In genomic region chr19:10115392-10116084, GRCh38 we compare ENCODE assay signal across 15 cellular contexts. TPM values are rescaled to one million over a fixed set of nuclear protein-coding genes. Genes with fewer than 3 reads are reported as not detected.
A peak's percentile ranks its signal among the peaks of the same experiment; 100 is the strongest.
DNase-seq lines count a peak whose midpoint lies in the region; ATAC-seq and TF ChIP-seq lines count a peak whose summit lies in the region.
"Had no signal": no experiment of that assay in that cellular context is flagged by ENCODE, and none has a peak within 500 bp of the region (broad histone marks: within the 10 kb centered on the region; RNA-seq: fewer than 3 reads in every experiment).

No MANE protein-coding gene starts in this region.

- H3K36me3 Mint-ChIP-seq in stimulated activated naive B cell treated with anti-CD40 and anti-IgM and Interleukin-4, amounts not matched to agents 10 μg/mL and 1 μg/mL and 100 μg/mL, for 72 hours: peaks cover 77 to 81% of the 10 kb centered on the region in 2 donors

- intact Hi-C loops in left cardiac atrium (cut with DNase I) (no loop called here), breast epithelium (cut with DNase I; ENCODE audit: low total_unique reads) (loop anchor here (10.0 kb wide), 1 partner anchor 119 kb away; the partner anchor contains the start of gene S1PR2), esophagus muscularis mucosa (cut with DNase I) (no loop called here)

- no peak for TF ChIP-seq CTCF in cardiac muscle cell (IDR thresholded peaks at IDR 0.05; ENCODE audit: low read depth, low read length)
- no peak for TF ChIP-seq CTCF in breast epithelium (IDR thresholded peaks at IDR 0.05)
- TF ChIP-seq CTCF in esophagus muscularis mucosa (IDR thresholded peaks at IDR 0.05): no peak

- DNase-seq in cardiac muscle cell (ENCODE audit: low read depth in 1 of 2, low spot score in 1 of 2) (no peak), left cardiac atrium (no peak), MG63 (peak; percentile 34), breast epithelium (ENCODE audit: low spot score in 2 of 2) (no peak), esophagus muscularis mucosa (ENCODE audit: extremely low spot score) (no peak), NCI-H1092 treated with DMSO at 0.1 percent for 48 hours (lab: John Stamatoyannopoulos, UW) (no peak), GF-D8 (lab: John Stamatoyannopoulos, UW) (no peak)
- DNase-seq in stimulated activated naive B cell treated with anti-CD40 and anti-IgM and Interleukin-4, amounts not matched to agents 10 μg/mL and 1 μg/mL and 100 μg/mL, for 72 hours: no peak
- DNase-seq: esophagus squamous epithelium; H7; NCI-H524 treated with DMSO at 0.1 percent for 48 hours; occipital lobe; SHP77; stimulated activated naive CD4-positive, alpha-beta T cell treated with Interleukin-2 at 50 U/mL for 16 hours had no signal

- no peak for TF ChIP-seq EP300 in esophagus muscularis mucosa (IDR thresholded peaks at IDR 0.05)

- peak overlapping the region; percentile 63 to 82 for H3K4me3 Mint-ChIP-seq in stimulated activated naive B cell treated with anti-CD40 and anti-IgM and Interleukin-4, amounts not matched to agents 10 μg/mL and 1 μg/mL and 100 μg/mL, for 72 hours

- H3K4me1 ChIP-seq in cardiac muscle cell (ENCODE audit: low read depth) (peaks cover 6% of the 10 kb centered on the region), breast epithelium (peaks cover 4 to 8% of the 10 kb centered on the region in 2 donors), esophagus muscularis mucosa (peaks cover 18 to 54% (median 34%) of the 10 kb centered on the region in 4 donors)

- peaks cover 54 to 86% of the 10 kb centered on the region in 2 donors for H3K4me1 Mint-ChIP-seq in stimulated activated naive B cell treated with anti-CD40 and anti-IgM and Interleukin-4, amounts not matched to agents 10 μg/mL and 1 μg/mL and 100 μg/mL, for 72 hours

- peaks cover 0 to 4% of the 10 kb centered on the region in 2 donors for H3K9me3 Mint-ChIP-seq in stimulated activated naive B cell treated with anti-CD40 and anti-IgM and Interleukin-4, amounts not matched to agents 10 μg/mL and 1 μg/mL and 100 μg/mL, for 72 hours
- H3K9me3 Mint-ChIP-seq: activated T-helper 2 cell treated with anti-CD3 and anti-CD28 coated beads, Interferon-gamma antibody, Interleukin-2, Interleukin-4, amounts not matched to agents 10 μg/mL and 5 μg/mL and 100 μg/mL, durations not matched to agents 14 hours and 24 hours and 36 hours had no signal

- H3K27me3 ChIP-seq in cardiac muscle cell: no peaks in the 10 kb centered on the region
- no peaks in the 10 kb centered on the region for H3K27me3 ChIP-seq in MG63
- H3K27me3 ChIP-seq in breast epithelium: no peaks in the 10 kb centered on the region
- no peaks in the 10 kb centered on the region for H3K27me3 ChIP-seq in esophagus muscularis mucosa
- H3K27me3 ChIP-seq: esophagus squamous epithelium had no signal

- H3K27me3 Mint-ChIP-seq in stimulated activated naive B cell treated with anti-CD40 and anti-IgM and Interleukin-4, amounts not matched to agents 10 μg/mL and 1 μg/mL and 100 μg/mL, for 72 hours: peaks cover 0 to 4% of the 10 kb centered on the region in 2 donors

- peak overlapping the region; percentile 96 for H3K27ac Mint-ChIP-seq in stimulated activated naive B cell treated with anti-CD40 and anti-IgM and Interleukin-4, amounts not matched to agents 10 μg/mL and 1 μg/mL and 100 μg/mL, for 72 hours
- H3K27ac Mint-ChIP-seq: activated T-helper 2 cell treated with anti-CD3 and anti-CD28 coated beads, Interferon-gamma antibody, Interleukin-2, Interleukin-4, amounts not matched to agents 10 μg/mL and 5 μg/mL and 100 μg/mL, durations not matched to agents 14 hours and 24 hours and 36 hours had no signal

- peaks cover 41% of the 10 kb centered on the region for H3K36me3 ChIP-seq in cardiac muscle cell
- peaks cover 75% of the 10 kb centered on the region for H3K36me3 ChIP-seq in MG63
- no peaks in the 10 kb centered on the region for H3K36me3 ChIP-seq in breast epithelium
- peaks cover 39 to 66% (median 64%) of the 10 kb centered on the region in 4 donors for H3K36me3 ChIP-seq in esophagus muscularis mucosa

- ATAC-seq in left cardiac atrium: no peak
- ATAC-seq in stimulated activated naive B cell treated with anti-CD40 and anti-IgM and Interleukin-4, amounts not matched to agents 10 μg/mL and 1 μg/mL and 100 μg/mL, for 72 hours (replicated peaks): no peak

- WGBS in esophagus muscularis mucosa: 86% methylated on average over 29 of the region's 45 CpGs

- H3K27ac ChIP-seq in cardiac muscle cell: peak overlapping the region; percentile 23
- H3K27ac ChIP-seq in breast epithelium: peak overlapping the region; percentile 35 to 66
- no peak overlapping the region for H3K27ac ChIP-seq in esophagus muscularis mucosa (replicated peaks in 1 of 4)
- H3K27ac ChIP-seq: esophagus squamous epithelium had no signal

- no peaks in the 10 kb centered on the region for H3K9me3 ChIP-seq in cardiac muscle cell (ENCODE audit: low read depth)
- no peaks in the 10 kb centered on the region for H3K9me3 ChIP-seq in MG63
- H3K9me3 ChIP-seq in breast epithelium: no peaks in the 10 kb centered on the region
- no peaks in the 10 kb centered on the region for H3K9me3 ChIP-seq in esophagus muscularis mucosa
- H3K9me3 ChIP-seq: esophagus squamous epithelium had no signal

- TF ChIP-seq POLR2A in breast epithelium (IDR thresholded peaks at IDR 0.05): no peak
- TF ChIP-seq POLR2A in esophagus muscularis mucosa (IDR thresholded peaks at IDR 0.05; ENCODE audit: low read depth): no peak

- H3K4me3 ChIP-seq in cardiac muscle cell (no peak overlapping the region), MG63 (no peak overlapping the region), breast epithelium (no peak overlapping the region), esophagus muscularis mucosa (no peak overlapping the region)
- H3K4me3 ChIP-seq: esophagus squamous epithelium had no signal

RNA-seq across cellular contexts. Expression of gene P2RY11, which starts 4.0 kb away (rescaled TPM):
- total RNA-seq in cardiac muscle cell: 13.7 and 19.4 TPM in 2 replicates
- 13.1 and 14.1 TPM in 2 replicates for polyA plus RNA-seq in cardiac muscle cell
- 10 to 100 TPM in 1 of 2 donors, 1 to 10 TPM in 1; 3.8 to 13.2 TPM for total RNA-seq in left cardiac atrium
- total RNA-seq in MG63 (2014; rRNA removed; shearing (Covaris generic); ENCODE audit: low replicate concordance): 2.0 and 5.9 TPM in 2 replicates
- total RNA-seq in breast epithelium: 1 to 10 TPM; 4.0 to 7.2 (median 4.3) TPM
- total RNA-seq in esophagus muscularis mucosa: 10 to 100 TPM in 1 of 4 donors, 1 to 10 TPM in 3; 4.9 to 11.3 (median 8.5) TPM

RNA-seq across cellular contexts. Expression of gene EIF3G, which starts 4.2 kb away (rescaled TPM):
- total RNA-seq in cardiac muscle cell: 353 and 384 TPM in 2 replicates
- polyA plus RNA-seq in cardiac muscle cell: 206 and 223 TPM in 2 replicates
- 100 to 1,000 TPM; 136 to 148 TPM for total RNA-seq in left cardiac atrium
- 677 and 743 TPM in 2 replicates for total RNA-seq in MG63 (2014; rRNA removed; shearing (Covaris generic); ENCODE audit: low replicate concordance)
- 100 to 1,000 TPM; 293 to 322 (median 308) TPM for total RNA-seq in breast epithelium
- total RNA-seq in esophagus muscularis mucosa: 100 to 1,000 TPM; 220 to 344 (median 305) TPM

RNA-seq across cellular contexts. Expression of gene PPAN, which starts 9.4 kb away (rescaled TPM):
- total RNA-seq in cardiac muscle cell: 51.0 and 67.3 TPM in 2 replicates
- 42.9 and 47.1 TPM in 2 replicates for polyA plus RNA-seq in cardiac muscle cell
- 10 to 100 TPM; 23.6 to 38.9 TPM for total RNA-seq in left cardiac atrium
- 128 and 155 TPM in 2 replicates for total RNA-seq in MG63 (2014; rRNA removed; shearing (Covaris generic); ENCODE audit: low replicate concordance)
- 10 to 100 TPM; 17.1 to 44.2 (median 35.3) TPM for total RNA-seq in breast epithelium
- 10 to 100 TPM; 22.7 to 39.3 (median 29.1) TPM for total RNA-seq in esophagus muscularis mucosa

RNA-seq across cellular contexts. Expression of gene ANGPTL6, which starts 13.1 kb away (rescaled TPM):
- total RNA-seq in cardiac muscle cell (0.51 and 0.88 TPM in 2 replicates), left cardiac atrium (under 1 TPM in 1 of 2 donors, not detected in 1; 0.24 TPM), breast epithelium (under 1 TPM in 2 of 3 donors, not detected in 1; 0.29 to 0.33 TPM), esophagus muscularis mucosa (not detected)
- polyA plus RNA-seq in cardiac muscle cell: 0.62 and 0.75 TPM in 2 replicates
- total RNA-seq in MG63 (2014; rRNA removed; shearing (Covaris generic); ENCODE audit: low replicate concordance): not detected in 2 replicates
- total RNA-seq: H7 had no signal

RNA-seq across cellular contexts. Expression of gene SHFL, which starts 29.4 kb away (rescaled TPM):
- total RNA-seq in cardiac muscle cell: 3.4 and 7.8 TPM in 2 replicates
- 2.2 and 4.8 TPM in 2 replicates for polyA plus RNA-seq in cardiac muscle cell
- 10 to 100 TPM; 11.4 to 18.7 TPM for total RNA-seq in left cardiac atrium
- 22.5 and 28.9 TPM in 2 replicates for total RNA-seq in MG63 (2014; rRNA removed; shearing (Covaris generic); ENCODE audit: low replicate concordance)
- 10 to 100 TPM; 26.4 to 47.6 (median 34.1) TPM for total RNA-seq in breast epithelium
- total RNA-seq in esophagus muscularis mucosa: 10 to 100 TPM; 17.4 to 34.9 (median 26.1) TPM

Comparison
In these comparisons a context has a peak if more than half of its experiments do, and no peak if none do; other contexts are left out.
1. H3K27ac ChIP-seq: peak in cardiac muscle cell (single experiment) and breast epithelium (2 of 2); none in esophagus muscularis mucosa (0 of 4).